In genomic region chr9:113928269-113928668, GRCh38 we compare ENCODE assay signal across 22 cellular contexts. TPM values are rescaled to one million over a fixed set of nuclear protein-coding genes. Genes with fewer than 3 reads are reported as not detected.
"Had no signal": no experiment of that assay in that cellular context is flagged by ENCODE, and none has a peak within 500 bp of the region (broad histone marks: within the 10 kb centered on the region; RNA-seq: fewer than 3 reads in every experiment).

No MANE protein-coding gene starts in this region.

- DNase-seq: KBM-7, NCI-H1092 treated with DMSO at 0.1 percent for 48 hours, NCI-H1436, NCI-H187, NCI-H2029, NCI-H2081 treated with DMSO at 0.1 percent for 48 hours, NCI-H2171, NCI-H226, NCI-H446, NCI-H510A, NCI-H524 treated with DMSO at 0.1 percent for 48 hours, NCI-H69, NCI-H774, PC-3, SHP77, SK-N-SH, SW 1271 had no signal

- H3K4me2 ChIP-seq: SK-N-SH had no signal

- H3K9ac ChIP-seq: SK-N-SH had no signal

- H3K27ac ChIP-seq: HL-60, RWPE1 had no signal

- ATAC-seq: Panc1, PC-3 had no signal

- FAIRE-seq: HTR-8/SVneo had no signal

RNA-seq across cellular contexts. Expression of gene ZNF618, which starts 52.2 kb away (rescaled TPM):
- total RNA-seq: OCI-LY7 had no signal
